Comparison of ENCODE assay signal across 1 cellular context in the genomic region with DNA sequence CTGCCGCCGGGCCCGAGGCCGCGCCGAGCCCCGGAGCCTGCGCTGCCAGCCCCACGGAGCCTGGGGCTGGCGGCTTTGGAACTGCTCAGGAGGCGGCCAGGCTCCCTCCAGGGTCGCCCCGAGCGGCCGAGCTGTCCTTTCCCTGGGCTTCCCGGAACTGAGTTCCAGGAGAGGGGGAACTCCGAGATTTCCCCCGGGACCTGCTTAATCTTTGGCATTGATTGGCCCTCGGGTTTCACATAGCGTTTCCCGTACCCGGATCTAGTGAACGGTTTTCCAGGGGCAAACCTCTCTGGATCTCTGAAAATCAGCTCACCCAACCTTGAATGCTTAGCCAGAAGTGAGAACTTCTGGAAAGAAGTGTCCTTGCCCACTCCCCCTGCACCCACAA.
TF ChIP-seq lines count a peak whose summit lies in the region.

No MANE protein-coding gene starts in this region.

TF ChIP-seq in GM23338, 12 proteins besides CTCF, POLR2A, EP300 and RAD21 (continued from another document):
- TF ChIP-seq, protein P1, sequence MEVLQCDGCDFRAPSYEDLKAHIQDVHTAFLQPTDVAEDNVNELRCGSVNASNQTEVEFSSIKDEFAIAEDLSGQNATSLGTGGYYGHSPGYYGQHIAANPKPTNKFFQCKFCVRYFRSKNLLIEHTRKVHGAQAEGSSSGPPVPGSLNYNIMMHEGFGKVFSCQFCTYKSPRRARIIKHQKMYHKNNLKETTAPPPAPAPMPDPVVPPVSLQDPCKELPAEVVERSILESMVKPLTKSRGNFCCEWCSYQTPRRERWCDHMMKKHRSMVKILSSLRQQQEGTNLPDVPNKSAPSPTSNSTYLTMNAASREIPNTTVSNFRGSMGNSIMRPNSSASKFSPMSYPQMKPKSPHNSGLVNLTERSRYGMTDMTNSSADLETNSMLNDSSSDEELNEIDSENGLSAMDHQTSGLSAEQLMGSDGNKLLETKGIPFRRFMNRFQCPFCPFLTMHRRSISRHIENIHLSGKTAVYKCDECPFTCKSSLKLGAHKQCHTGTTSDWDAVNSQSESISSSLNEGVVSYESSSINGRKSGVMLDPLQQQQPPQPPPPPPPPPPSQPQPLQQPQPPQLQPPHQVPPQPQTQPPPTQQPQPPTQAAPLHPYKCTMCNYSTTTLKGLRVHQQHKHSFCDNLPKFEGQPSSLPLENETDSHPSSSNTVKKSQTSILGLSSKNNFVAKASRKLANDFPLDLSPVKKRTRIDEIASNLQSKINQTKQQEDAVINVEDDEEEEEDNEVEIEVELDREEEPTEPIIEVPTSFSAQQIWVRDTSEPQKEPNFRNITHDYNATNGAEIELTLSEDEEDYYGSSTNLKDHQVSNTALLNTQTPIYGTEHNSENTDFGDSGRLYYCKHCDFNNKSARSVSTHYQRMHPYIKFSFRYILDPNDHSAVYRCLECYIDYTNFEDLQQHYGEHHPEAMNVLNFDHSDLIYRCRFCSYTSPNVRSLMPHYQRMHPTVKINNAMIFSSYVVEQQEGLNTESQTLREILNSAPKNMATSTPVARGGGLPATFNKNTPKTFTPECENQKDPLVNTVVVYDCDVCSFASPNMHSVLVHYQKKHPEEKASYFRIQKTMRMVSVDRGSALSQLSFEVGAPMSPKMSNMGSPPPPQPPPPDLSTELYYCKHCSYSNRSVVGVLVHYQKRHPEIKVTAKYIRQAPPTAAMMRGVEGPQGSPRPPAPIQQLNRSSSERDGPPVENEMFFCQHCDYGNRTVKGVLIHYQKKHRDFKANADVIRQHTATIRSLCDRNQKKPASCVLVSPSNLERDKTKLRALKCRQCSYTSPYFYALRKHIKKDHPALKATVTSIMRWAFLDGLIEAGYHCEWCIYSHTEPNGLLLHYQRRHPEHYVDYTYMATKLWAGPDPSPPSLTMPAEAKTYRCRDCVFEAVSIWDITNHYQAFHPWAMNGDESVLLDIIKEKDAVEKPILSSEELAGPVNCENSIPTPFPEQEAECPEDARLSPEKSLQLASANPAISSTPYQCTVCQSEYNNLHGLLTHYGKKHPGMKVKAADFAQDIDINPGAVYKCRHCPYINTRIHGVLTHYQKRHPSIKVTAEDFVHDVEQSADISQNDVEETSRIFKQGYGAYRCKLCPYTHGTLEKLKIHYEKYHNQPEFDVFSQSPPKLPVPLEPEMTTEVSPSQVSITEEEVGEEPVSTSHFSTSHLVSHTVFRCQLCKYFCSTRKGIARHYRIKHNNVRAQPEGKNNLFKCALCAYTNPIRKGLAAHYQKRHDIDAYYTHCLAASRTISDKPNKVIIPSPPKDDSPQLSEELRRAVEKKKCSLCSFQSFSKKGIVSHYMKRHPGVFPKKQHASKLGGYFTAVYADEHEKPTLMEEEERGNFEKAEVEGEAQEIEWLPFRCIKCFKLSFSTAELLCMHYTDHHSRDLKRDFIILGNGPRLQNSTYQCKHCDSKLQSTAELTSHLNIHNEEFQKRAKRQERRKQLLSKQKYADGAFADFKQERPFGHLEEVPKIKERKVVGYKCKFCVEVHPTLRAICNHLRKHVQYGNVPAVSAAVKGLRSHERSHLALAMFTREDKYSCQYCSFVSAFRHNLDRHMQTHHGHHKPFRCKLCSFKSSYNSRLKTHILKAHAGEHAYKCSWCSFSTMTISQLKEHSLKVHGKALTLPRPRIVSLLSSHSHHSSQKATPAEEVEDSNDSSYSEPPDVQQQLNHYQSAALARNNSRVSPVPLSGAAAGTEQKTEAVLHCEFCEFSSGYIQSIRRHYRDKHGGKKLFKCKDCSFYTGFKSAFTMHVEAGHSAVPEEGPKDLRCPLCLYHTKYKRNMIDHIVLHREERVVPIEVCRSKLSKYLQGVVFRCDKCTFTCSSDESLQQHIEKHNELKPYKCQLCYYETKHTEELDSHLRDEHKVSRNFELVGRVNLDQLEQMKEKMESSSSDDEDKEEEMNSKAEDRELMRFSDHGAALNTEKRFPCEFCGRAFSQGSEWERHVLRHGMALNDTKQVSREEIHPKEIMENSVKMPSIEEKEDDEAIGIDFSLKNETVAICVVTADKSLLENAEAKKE (CRISPR knock-in tag; IDR thresholded peaks at IDR 0.05) = no peak
- no peak for TF ChIP-seq EZH2phosphoT487 (IDR thresholded peaks at IDR 0.05; ENCODE audit: unreplicated experiment)
- no peak for TF ChIP-seq JUNB (IDR thresholded peaks at IDR 0.05; ENCODE audit: unreplicated experiment)
- TF ChIP-seq, protein P2, sequence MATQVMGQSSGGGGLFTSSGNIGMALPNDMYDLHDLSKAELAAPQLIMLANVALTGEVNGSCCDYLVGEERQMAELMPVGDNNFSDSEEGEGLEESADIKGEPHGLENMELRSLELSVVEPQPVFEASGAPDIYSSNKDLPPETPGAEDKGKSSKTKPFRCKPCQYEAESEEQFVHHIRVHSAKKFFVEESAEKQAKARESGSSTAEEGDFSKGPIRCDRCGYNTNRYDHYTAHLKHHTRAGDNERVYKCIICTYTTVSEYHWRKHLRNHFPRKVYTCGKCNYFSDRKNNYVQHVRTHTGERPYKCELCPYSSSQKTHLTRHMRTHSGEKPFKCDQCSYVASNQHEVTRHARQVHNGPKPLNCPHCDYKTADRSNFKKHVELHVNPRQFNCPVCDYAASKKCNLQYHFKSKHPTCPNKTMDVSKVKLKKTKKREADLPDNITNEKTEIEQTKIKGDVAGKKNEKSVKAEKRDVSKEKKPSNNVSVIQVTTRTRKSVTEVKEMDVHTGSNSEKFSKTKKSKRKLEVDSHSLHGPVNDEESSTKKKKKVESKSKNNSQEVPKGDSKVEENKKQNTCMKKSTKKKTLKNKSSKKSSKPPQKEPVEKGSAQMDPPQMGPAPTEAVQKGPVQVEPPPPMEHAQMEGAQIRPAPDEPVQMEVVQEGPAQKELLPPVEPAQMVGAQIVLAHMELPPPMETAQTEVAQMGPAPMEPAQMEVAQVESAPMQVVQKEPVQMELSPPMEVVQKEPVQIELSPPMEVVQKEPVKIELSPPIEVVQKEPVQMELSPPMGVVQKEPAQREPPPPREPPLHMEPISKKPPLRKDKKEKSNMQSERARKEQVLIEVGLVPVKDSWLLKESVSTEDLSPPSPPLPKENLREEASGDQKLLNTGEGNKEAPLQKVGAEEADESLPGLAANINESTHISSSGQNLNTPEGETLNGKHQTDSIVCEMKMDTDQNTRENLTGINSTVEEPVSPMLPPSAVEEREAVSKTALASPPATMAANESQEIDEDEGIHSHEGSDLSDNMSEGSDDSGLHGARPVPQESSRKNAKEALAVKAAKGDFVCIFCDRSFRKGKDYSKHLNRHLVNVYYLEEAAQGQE (IDR thresholded peaks at IDR 0.05; ENCODE audit: unreplicated experiment) = no peak
- TF ChIP-seq NANOG (IDR thresholded peaks at IDR 0.05; ENCODE audit: borderline replicate concordance) = no peak
- no peak for TF ChIP-seq ZNF114 (CRISPR knock-in tag; IDR thresholded peaks at IDR 0.05)
